In the genomic region with DNA sequence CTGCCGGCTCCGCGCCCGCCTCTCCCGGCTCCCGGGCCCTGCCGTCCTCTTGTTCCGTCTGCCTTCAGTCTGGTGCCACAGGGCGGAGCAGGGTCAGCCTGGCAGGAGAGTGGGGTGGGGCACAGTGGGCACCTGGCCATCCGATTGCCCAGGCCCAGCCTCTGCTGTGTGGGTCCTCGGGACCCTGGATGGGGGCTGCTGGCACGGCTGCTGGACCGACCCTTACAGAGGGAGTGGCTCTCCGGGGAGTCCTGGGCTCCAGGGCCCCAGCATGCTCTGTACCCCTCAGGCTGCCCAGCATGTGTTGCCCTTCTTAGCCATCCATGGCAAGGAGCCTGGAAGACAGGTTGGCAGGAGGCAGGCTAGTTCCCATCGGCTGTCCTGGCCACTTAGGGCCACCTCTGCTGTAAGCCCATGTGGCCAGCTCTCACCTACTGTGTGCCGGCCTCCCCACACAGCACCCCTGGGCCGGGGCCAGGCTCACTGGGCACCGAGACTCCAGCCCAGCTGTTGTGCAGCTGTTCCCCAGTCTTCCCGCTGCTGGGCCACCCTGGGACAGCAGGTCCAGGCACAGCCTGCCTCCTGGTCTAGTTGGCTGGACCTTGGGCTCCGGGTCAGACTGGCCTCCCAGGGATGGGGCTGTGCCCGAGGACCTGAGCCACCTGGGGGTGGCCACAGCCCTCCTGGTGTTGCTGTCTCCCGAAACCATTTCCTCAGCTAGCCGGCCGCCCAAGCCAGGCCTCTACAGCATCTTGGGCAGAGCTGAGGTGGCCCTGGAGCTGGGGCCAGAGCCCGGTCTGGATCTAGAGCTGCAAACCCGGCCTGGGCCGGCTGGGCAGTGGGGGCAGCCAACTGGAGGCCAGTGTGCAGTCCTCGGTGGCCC, we compare ENCODE assay signal across 9 cellular contexts. TPM values are rescaled to one million over a fixed set of nuclear protein-coding genes. Genes with fewer than 3 reads are reported as not detected.
DNase-seq lines count a peak whose midpoint lies in the region; ATAC-seq and TF ChIP-seq lines count a peak whose summit lies in the region.
"Had no signal": no experiment of that assay in that cellular context is flagged by ENCODE, and none has a peak within 500 bp of the region (broad histone marks: within the 10 kb centered on the region; RNA-seq: fewer than 3 reads in every experiment).

No MANE protein-coding gene starts in this region.

- WGBS in heart right ventricle, 2 donors: 47 to 63% methylated on average over 28 of the region's 28 CpGs
- 23 to 47% (median 24%) methylated on average over 25 to 28 of the region's 28 CpGs for WGBS in psoas muscle, 3 donors

- intact Hi-C loops in ascending aorta (cut with DNase I) (loop anchor here (2.0 kb wide), 1 partner anchor 93 kb away; the partner anchor contains the start of gene ACTG1), heart right ventricle (cut with DNase I) (loop anchor here in 4 of 10 donors (1.0 to 10.0 kb wide), 4 partner anchors 15 to 62 kb away; no protein-coding TSS in a partner anchor), psoas muscle (cut with DNase I) (loop anchor here in 1 of 2 donors (5.0 kb wide), 1 partner anchor 57 kb away; no protein-coding TSS in a partner anchor)

- peak in 2 of 8 donors; percentile 0 to 2 for ATAC-seq in heart right ventricle
- ATAC-seq in psoas muscle: peak in 2 of 4 donors; percentile 9 to 45
- no peak for ATAC-seq in HG02588 (IDR thresholded peaks at IDR 0.05; ENCODE audit: unreplicated experiment)
- no peak for ATAC-seq in HG03521 (IDR thresholded peaks at IDR 0.05; ENCODE audit: unreplicated experiment)
- ATAC-seq in HG02884 (IDR thresholded peaks at IDR 0.05; ENCODE audit: unreplicated experiment): no peak
- ATAC-seq: stimulated activated effector memory CD8-positive, alpha-beta T cell treated with anti-CD3 and anti-CD28 coated beads, Interleukin-12 subunit alpha, Interleukin-12 subunit beta, amount 100 ng/mL, for 72 hours had no signal

- TF ChIP-seq CTCF in ascending aorta (IDR thresholded peaks at IDR 0.05): no peak
- TF ChIP-seq CTCF in heart right ventricle (IDR thresholded peaks at IDR 0.05): no peak
- no peak for TF ChIP-seq CTCF in psoas muscle (IDR thresholded peaks at IDR 0.05)

- peak overlapping the region in 1 of 10 experiments; percentile 3; a peak in 1 of 20 replicates for H3K4me3 ChIP-seq in BLaER1 treated with 17β-estradiol and CSF1 and Interleukin-3, amounts not matched to agents 10 nM and 100 nM
- H3K4me3 ChIP-seq in ascending aorta (peak overlapping the region; percentile 46 to 56), heart right ventricle (peak overlapping the region in 9 of 10 donors; percentile 2 to 50 (median 27)), psoas muscle (peak overlapping the region; percentile 51)

- H3K9ac ChIP-seq in BLaER1 treated with 17β-estradiol and CSF1 and Interleukin-3, amounts not matched to agents 10 nM and 100 nM: peak overlapping the region in 6 of 11 experiments; percentile 1 to 40 (median 26); a peak in 5 of 22 replicates

- H3K27me3 ChIP-seq in BLaER1 treated with 17β-estradiol and CSF1 and Interleukin-3, amounts not matched to agents 10 nM and 100 nM: peaks cover 0 to 16% (median 0%) of the 10 kb centered on the region in 11 experiments; a peak in 4 of 22 replicates
- H3K27me3 ChIP-seq in ascending aorta (no peaks in the 10 kb centered on the region), heart right ventricle (no peaks in the 10 kb centered on the region), psoas muscle (ENCODE audit: insufficient read depth in 3 of 3, low read length in 2 of 3) (no peaks in the 10 kb centered on the region)

- peak overlapping the region; percentile 72 to 99 (median 91) for H3K4me2 ChIP-seq in BLaER1 treated with 17β-estradiol and CSF1 and Interleukin-3, amounts not matched to agents 10 nM and 100 nM

- H3K36me3 ChIP-seq in BLaER1 treated with 17β-estradiol and CSF1 and Interleukin-3, amounts not matched to agents 10 nM and 100 nM: peaks cover 0 to 25% (median 0%) of the 10 kb centered on the region in 11 experiments; a peak in 7 of 22 replicates
- H3K36me3 ChIP-seq in ascending aorta (no peaks in the 10 kb centered on the region), heart right ventricle (no peaks in the 10 kb centered on the region), psoas muscle (ENCODE audit: insufficient read depth in 1 of 2, low read depth in 1 of 2) (no peaks in the 10 kb centered on the region)

- H3K9me3 ChIP-seq in BLaER1 treated with 17β-estradiol and CSF1 and Interleukin-3, amounts not matched to agents 10 nM and 100 nM (replicated peaks in 1 of 11): peaks cover 0 to 14% (median 0%) of the 10 kb centered on the region in 11 experiments; a peak in 8 of 22 replicates
- H3K9me3 ChIP-seq in ascending aorta (no peaks in the 10 kb centered on the region), heart right ventricle (no peaks in the 10 kb centered on the region), psoas muscle (no peaks in the 10 kb centered on the region)

- peaks cover 69 to 91% (median 88%) of the 10 kb centered on the region in 10 experiments for H3K4me1 ChIP-seq in BLaER1 treated with 17β-estradiol and CSF1 and Interleukin-3, amounts not matched to agents 10 nM and 100 nM
- H3K4me1 ChIP-seq in ascending aorta (peaks cover 61 to 69% of the 10 kb centered on the region in 2 donors), heart right ventricle (peaks cover 56 to 77% (median 72%) of the 10 kb centered on the region in 9 donors), psoas muscle (peaks cover 72% of the 10 kb centered on the region)

- DNase-seq in ascending aorta (ENCODE audit: low spot score in 2 of 2): no peak
- DNase-seq in heart right ventricle: no peak
- no peak for DNase-seq in psoas muscle
- no peak for DNase-seq in SIG-M5 (lab: John Stamatoyannopoulos, UW)

- peaks cover 34 to 100% (median 93%) of the 10 kb centered on the region in 11 experiments; a peak in 20 of 22 replicates for H4K20me1 ChIP-seq in BLaER1 treated with 17β-estradiol and CSF1 and Interleukin-3, amounts not matched to agents 10 nM and 100 nM

- peak overlapping the region in 1 of 11 experiments; percentile 20; a peak in 1 of 22 replicates for H3K27ac ChIP-seq in BLaER1 treated with 17β-estradiol and CSF1 and Interleukin-3, amounts not matched to agents 10 nM and 100 nM
- H3K27ac ChIP-seq in ascending aorta (peak overlapping the region; percentile 91 to 100), heart right ventricle (peak overlapping the region; percentile 44 to 99 (median 96)), psoas muscle (peak overlapping the region; percentile 78)

RNA-seq across cellular contexts. Expression of gene BAHCC1, which starts 24.9 kb away (rescaled TPM):
- 29.1 TPM for total RNA-seq in ascending aorta
- 10 to 100 TPM in 2 of 10 donors, 1 to 10 TPM in 8; 6.3 to 11.1 (median 9.2) TPM for total RNA-seq in heart right ventricle
- 10 to 100 TPM in 1 of 2 donors, 1 to 10 TPM in 1; 4.8 to 13.1 TPM for polyA plus RNA-seq in heart right ventricle
- 10 to 100 TPM in 1 of 4 donors, 1 to 10 TPM in 3; 6.0 to 10.7 (median 7.7) TPM for total RNA-seq in psoas muscle
- 1 to 10 TPM; 2.8 to 6.6 (median 4.1) TPM for polyA plus RNA-seq in psoas muscle
